In the genomic region with DNA sequence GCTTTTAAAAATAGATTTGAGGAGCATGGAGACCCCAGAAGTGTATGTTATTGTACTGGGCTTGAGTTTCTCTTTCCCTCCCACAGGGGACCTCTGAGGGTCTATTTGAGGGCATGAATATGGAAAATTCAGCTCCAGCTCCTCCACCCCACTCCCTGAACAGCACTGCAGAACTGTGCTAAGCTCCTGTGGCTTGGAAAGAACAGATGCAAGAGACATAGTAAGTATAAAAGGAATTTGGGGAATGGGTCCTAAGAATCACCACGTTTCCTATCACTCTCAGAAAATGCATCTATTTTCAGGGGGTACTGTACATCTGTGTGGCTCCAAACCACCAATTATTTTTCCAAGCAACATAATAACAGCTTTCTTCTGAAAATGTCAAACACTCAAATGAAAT, we compare ENCODE assay signal across 30 cellular contexts.
"Had no signal": no experiment of that assay in that cellular context is flagged by ENCODE, and none has a peak within 500 bp of the region (broad histone marks: within the 10 kb centered on the region; RNA-seq: fewer than 3 reads in every experiment).

No MANE protein-coding gene starts in this region.

- H3K9me3 ChIP-seq: adrenal gland, body of pancreas, gastrocnemius medialis, heart left ventricle had no signal

- DNase-seq: activated CD4-positive, alpha-beta memory T cell treated with anti-CD3 and anti-CD28 coated beads for 36 hours; activated CD4-positive, alpha-beta T cell treated with anti-CD3 and anti-CD28 coated beads for 36 hours; activated CD4-positive, alpha-beta T cell treated with anti-CD3 and anti-CD28 coated beads, Interleukin-2, amount 10 ng/mL, durations not matched to agents 24 days and 14 days; activated CD4-positive, CD25-positive, alpha-beta regulatory T cell; activated CD4-positive, CD25-positive, alpha-beta regulatory T cell treated with anti-CD3 and anti-CD28 coated beads, Interleukin-2, amount 50 U/mL, for 72 hours; activated CD8-positive, alpha-beta memory T cell treated with anti-CD3 and anti-CD28 coated beads, Interleukin-2, amount 10 ng/mL, durations not matched to agents 7 days and 5 days; activated CD8-positive, alpha-beta memory T cell treated with anti-CD3 and anti-CD28 coated beads, Interleukin-2, amount 50 U/mL, for 4 hours; activated CD8-positive, alpha-beta T cell treated with anti-CD3 and anti-CD28 coated beads, Interleukin-2, amount 10 ng/mL, durations not matched to agents 7 days and 5 days; activated effector memory CD4-positive, alpha-beta T cell treated with anti-CD3 and anti-CD28 coated beads, Interleukin-2, amount 50 U/mL, for 16 hours; activated naive CD4-positive, alpha-beta T cell treated with anti-CD3 and anti-CD28 coated beads for 36 hours; activated naive CD8-positive, alpha-beta T cell treated with anti-CD3 and anti-CD28 coated beads for 36 hours; activated naive CD8-positive, alpha-beta T cell treated with anti-CD3 and anti-CD28 coated beads, Interleukin-2, amount 50 U/mL, for 24 hours; activated T-cell treated with anti-CD3 and anti-CD28 coated beads, Interleukin-2, amount 50 U/mL, for 1 hour; activated T-cell treated with anti-CD3 and anti-CD28 coated beads, Interleukin-2, amount 50 U/mL, for 48 hours; adrenal gland; amygdala; aorta; body of pancreas; caudate nucleus; cortex of kidney; dermis blood vessel endothelial cell; effector CD4-positive, alpha-beta T cell; effector memory CD8-positive, alpha-beta T cell; foreskin keratinocyte; gastrocnemius medialis; glutamatergic neuron; heart left ventricle; T-helper 17 cell; T1000 had no signal

- H3K27me3 ChIP-seq: adrenal gland, body of pancreas, esophagus muscularis mucosa, foreskin keratinocyte, gastrocnemius medialis, heart left ventricle had no signal

- H3K4me1 ChIP-seq: adrenal gland, esophagus muscularis mucosa, foreskin keratinocyte, gastrocnemius medialis, heart left ventricle had no signal

- H3K27ac ChIP-seq: adrenal gland, body of pancreas, esophagus muscularis mucosa, foreskin keratinocyte, gastrocnemius medialis, heart left ventricle had no signal

- H3K36me3 ChIP-seq: adrenal gland, esophagus muscularis mucosa, gastrocnemius medialis, heart left ventricle had no signal

- H3K4me3 ChIP-seq: adrenal gland, body of pancreas, esophagus muscularis mucosa, gastrocnemius medialis, heart left ventricle had no signal
